Comparison of ENCODE assay signal across 8 cellular contexts in genomic region chr19:34481861-34482379, GRCh38. TPM values are rescaled to one million over a fixed set of nuclear protein-coding genes. Genes with fewer than 3 reads are reported as not detected.
A peak's percentile ranks its signal among the peaks of the same experiment; 100 is the strongest.
DNase-seq lines count a peak whose midpoint lies in the region; ATAC-seq and TF ChIP-seq lines count a peak whose summit lies in the region.

No MANE protein-coding gene starts in this region.

- H3K27ac Mint-ChIP-seq in activated CD8-positive, alpha-beta T cell treated with anti-CD3 and anti-CD28 coated beads for 36 hours = no peak overlapping the region

- no peak for TF ChIP-seq EP300 in sigmoid colon (IDR thresholded peaks at IDR 0.05)

- H3K4me1 Mint-ChIP-seq in activated CD8-positive, alpha-beta T cell treated with anti-CD3 and anti-CD28 coated beads for 36 hours (ENCODE audit: low read depth) = peaks cover 2% of the 10 kb centered on the region

- no peaks in the 10 kb centered on the region for H3K36me3 ChIP-seq in sigmoid colon

- no peaks in the 10 kb centered on the region for H3K36me3 Mint-ChIP-seq in activated CD8-positive, alpha-beta T cell treated with anti-CD3 and anti-CD28 coated beads for 36 hours (ENCODE audit: low read depth)

- peak overlapping the region; percentile 40 to 82 (median 76) for H3K4me3 ChIP-seq in sigmoid colon

- H3K9me3 Mint-ChIP-seq in activated CD8-positive, alpha-beta T cell treated with anti-CD3 and anti-CD28 coated beads for 36 hours = no peaks in the 10 kb centered on the region

- 2 to 4% methylated on average over 84 of the region's 84 CpGs for WGBS in sigmoid colon, 2 donors

- no peak overlapping the region for H3K4me3 Mint-ChIP-seq in activated CD8-positive, alpha-beta T cell treated with anti-CD3 and anti-CD28 coated beads for 36 hours

- H3K4me1 ChIP-seq in sigmoid colon = peaks cover 0 to 30% (median 24%) of the 10 kb centered on the region in 4 donors

- peak overlapping the region; percentile 66 to 80 (median 73) for H3K27ac ChIP-seq in sigmoid colon

- no peaks in the 10 kb centered on the region for H3K9me3 ChIP-seq in sigmoid colon

- POLR2A ChIA-PET in activated CD8-positive, alpha-beta T cell treated with anti-CD3 and anti-CD28 coated beads for 36 hours (lab: Charles Lee) = no interaction called here
- POLR2A ChIA-PET in GM10248 (lab: Yijun Ruan, JAX) = no interaction called here

- intact Hi-C loops in activated CD8-positive, alpha-beta T cell treated with anti-CD3 and anti-CD28 coated beads for 36 hours (cut with micrococcal nuclease) = no loop called here
- intact Hi-C loops in left cardiac atrium (cut with DNase I) = no loop called here
- intact Hi-C loops in sigmoid colon (cut with DNase I) = no loop called here

- no peaks in the 10 kb centered on the region for H3K27me3 ChIP-seq in sigmoid colon

- TF ChIP-seq CTCF in activated CD8-positive, alpha-beta T cell treated with anti-CD3 and anti-CD28 coated beads for 36 hours (IDR thresholded peaks at IDR 0.05) = no peak
- TF ChIP-seq CTCF in sigmoid colon (IDR thresholded peaks at IDR 0.05) (no peak), GM10248 (IDR thresholded peaks at IDR 0.05; ENCODE audit: control extremely low read depth, extremely low read depth, low read depth, missing control alignments) (no peak)

- no peak for TF ChIP-seq POLR2A in sigmoid colon (IDR thresholded peaks at IDR 0.05)

- DNase-seq in EH (ENCODE audit: low read depth) (peak; percentile 64), left cardiac atrium (no peak), sigmoid colon (no peak), NCI-H510A (lab: John Stamatoyannopoulos, UW) (no peak), cerebellar cortex (ENCODE audit: low spot score) (no peak), GM10248 (ENCODE audit: extremely low spot score) (no peak)
- DNase-seq in activated CD8-positive, alpha-beta T cell treated with anti-CD3 and anti-CD28 coated beads for 36 hours = no peak
- no peak for DNase-seq in activated naive CD4-positive, alpha-beta T cell treated with Interleukin-2 at 50 U/mL for 16 hours

- ATAC-seq in activated CD8-positive, alpha-beta T cell treated with anti-CD3 and anti-CD28 coated beads for 36 hours = peak; percentile 28
- peak; percentile 21 to 31 for ATAC-seq in left cardiac atrium

- peaks cover 40% of the 10 kb centered on the region for H3K27me3 Mint-ChIP-seq in activated CD8-positive, alpha-beta T cell treated with anti-CD3 and anti-CD28 coated beads for 36 hours

- CTCF ChIA-PET in activated CD8-positive, alpha-beta T cell treated with anti-CD3 and anti-CD28 coated beads for 36 hours (lab: Charles Lee) = interaction anchor here (0.8 kb wide), 1 partner anchor 10 kb away, joined by 3 read pairs; no protein-coding TSS in a partner anchor
- CTCF ChIA-PET in GM10248 (lab: Yijun Ruan, JAX) = no interaction called here

RNA-seq across cellular contexts. Expression of gene WTIP, which starts 0.4 kb away (rescaled TPM):
- total RNA-seq in activated CD8-positive, alpha-beta T cell treated with anti-CD3 and anti-CD28 coated beads for 36 hours = under 1 TPM; 0.54 to 0.63 TPM
- total RNA-seq in left cardiac atrium (10 to 100 TPM; 16.9 to 19.2 TPM), sigmoid colon (10 to 100 TPM in 3 of 4 donors, 1 to 10 TPM in 1; 3.3 to 20.5 (median 16.9) TPM)
- polyA plus RNA-seq in sigmoid colon = 1 to 10 TPM; 2.2 to 3.0 (median 3.0) TPM

RNA-seq across cellular contexts. Expression of gene UBA2, which starts 53.7 kb away (rescaled TPM):
- 100 to 1,000 TPM; 134 to 149 TPM for total RNA-seq in activated CD8-positive, alpha-beta T cell treated with anti-CD3 and anti-CD28 coated beads for 36 hours
- total RNA-seq in left cardiac atrium = 10 to 100 TPM; 48.4 to 61.6 TPM
- 10 to 100 TPM; 55.7 to 99.4 (median 71.8) TPM for total RNA-seq in sigmoid colon
- 10 to 100 TPM; 31.8 to 58.5 (median 34.9) TPM for polyA plus RNA-seq in sigmoid colon
